In genomic region chr4:83009529-83009928, GRCh38 we compare ENCODE assay signal across 8 cellular contexts. TPM values are rescaled to one million over a fixed set of nuclear protein-coding genes. Genes with fewer than 3 reads are reported as not detected.
DNase-seq lines count a peak whose midpoint lies in the region; ATAC-seq and TF ChIP-seq lines count a peak whose summit lies in the region.

No MANE protein-coding gene starts in this region.

- no peak for DNase-seq in SK-N-SH
- no peak for DNase-seq in activated B cell treated with CpG ODN at 0.5 μM for 24 hours
- DNase-seq in right cardiac atrium: no peak
- no peak for DNase-seq in NCI-H2171 (lab: John Stamatoyannopoulos, UW)
- no peak for DNase-seq in NCI-H146 treated with DMSO at 0.1 percent for 48 hours (lab: John Stamatoyannopoulos, UW; ENCODE audit: unreplicated experiment)
- DNase-seq in activated CD8-positive, alpha-beta memory T cell treated with anti-CD3 and anti-CD28 coated beads, Interleukin-2, amount 50 U/mL, for 4 hours: no peak

- H3K27me3 ChIP-seq in SK-N-SH (ENCODE audit: insufficient read depth): no peaks in the 10 kb centered on the region
- H3K27me3 ChIP-seq in right cardiac atrium (ENCODE audit: control insufficient read depth, insufficient read depth): no peaks in the 10 kb centered on the region

- peak overlapping the region; percentile 93 for H3K27ac Mint-ChIP-seq in activated B cell treated with CpG ODN at 0.5 μM for 24 hours
- H3K27ac Mint-ChIP-seq in stimulated activated memory B cell treated with anti-CD40 and anti-IgM and Interleukin-4, amounts not matched to agents 10 μg/mL and 1 μg/mL and 100 μg/mL, for 72 hours: peak overlapping the region; percentile 100

- H3K4me2 ChIP-seq in SK-N-SH: peak overlapping the region; percentile 98

- TF ChIP-seq EP300 in SK-N-SH (IDR thresholded peaks at IDR 0.05; ENCODE audit: borderline replicate concordance in 1 of 2, low read depth in 1 of 2, low read length in 1 of 2): no peak

- TF ChIP-seq CTCF in SK-N-SH (IDR thresholded peaks at IDR 0.05) (no peak), activated B cell treated with CpG ODN at 0.5 μM for 24 hours (IDR thresholded peaks at IDR 0.05) (no peak)

- POLR2A ChIA-PET in SK-N-SH (lab: Yijun Ruan, JAX) (interaction anchor here (3.9 kb wide), 1 partner anchor 26 kb away, joined by 34 read pairs; the partner anchor contains the start of gene COPS4), activated B cell treated with CpG ODN at 0.5 μM for 24 hours (lab: Charles Lee) (interaction anchor here (4.4 kb wide), 1 partner anchor 25 kb away, joined by 63 read pairs; the partner anchor contains the start of gene COPS4)

- H3K4me1 ChIP-seq in SK-N-SH (ENCODE audit: control insufficient read depth in 1 of 2, insufficient read depth in 2 of 2, low read depth in 1 of 2, low read length in 1 of 2) (peaks cover 4 to 12% of the 10 kb centered on the region in 2 experiments; a peak in 2 of 4 replicates), right cardiac atrium (ENCODE audit: control insufficient read depth, insufficient read depth, low read length) (no peaks in the 10 kb centered on the region)

- no peak for TF ChIP-seq RAD21 in SK-N-SH (IDR thresholded peaks at IDR 0.05; ENCODE audit: low read length)

- H3K79me2 ChIP-seq in SK-N-SH (ENCODE audit: insufficient read depth): peaks cover 79% of the 10 kb centered on the region

- no peaks in the 10 kb centered on the region for H3K36me3 ChIP-seq in SK-N-SH (replicated peaks in 1 of 2; ENCODE audit: control insufficient read depth in 1 of 2, insufficient read depth in 2 of 2, low read length in 1 of 2)

- no peaks in the 10 kb centered on the region for H3K27me3 Mint-ChIP-seq in activated B cell treated with CpG ODN at 0.5 μM for 24 hours
- H3K27me3 Mint-ChIP-seq in stimulated activated memory B cell treated with anti-CD40 and anti-IgM and Interleukin-4, amounts not matched to agents 10 μg/mL and 1 μg/mL and 100 μg/mL, for 72 hours: no peaks in the 10 kb centered on the region

- H3K36me3 Mint-ChIP-seq in activated B cell treated with CpG ODN at 0.5 μM for 24 hours (ENCODE audit: low read depth): peaks cover 8% of the 10 kb centered on the region
- no peaks in the 10 kb centered on the region for H3K36me3 Mint-ChIP-seq in stimulated activated memory B cell treated with anti-CD40 and anti-IgM and Interleukin-4, amounts not matched to agents 10 μg/mL and 1 μg/mL and 100 μg/mL, for 72 hours

- H3K4me3 ChIP-seq in SK-N-SH (ENCODE audit: low read depth in 2 of 2, low read length in 1 of 2) (peak overlapping the region; percentile 88 to 95), right cardiac atrium (ENCODE audit: low read length) (peak overlapping the region; percentile 79)

- CTCF ChIA-PET in SK-N-SH (lab: Yijun Ruan, JAX): interaction anchor here (1.3 kb wide), 1 partner anchor 37 kb away, joined by 3 read pairs; no protein-coding TSS in a partner anchor
- CTCF ChIA-PET in activated B cell treated with CpG ODN at 0.5 μM for 24 hours (lab: Charles Lee): interaction anchor here (1.1 kb wide), 1 partner anchor 275 kb away, joined by 3 read pairs; the partner anchor contains the start of gene COQ2

- no peaks in the 10 kb centered on the region for H4K20me1 ChIP-seq in SK-N-SH (ENCODE audit: insufficient read depth)

- peaks cover 49% of the 10 kb centered on the region for H3K4me1 Mint-ChIP-seq in activated B cell treated with CpG ODN at 0.5 μM for 24 hours
- peaks cover 52% of the 10 kb centered on the region for H3K4me1 Mint-ChIP-seq in stimulated activated memory B cell treated with anti-CD40 and anti-IgM and Interleukin-4, amounts not matched to agents 10 μg/mL and 1 μg/mL and 100 μg/mL, for 72 hours

- peak overlapping the region; percentile 82 to 85 for H3K27ac ChIP-seq in SK-N-SH (ENCODE audit: low read depth in 2 of 2, low read length in 1 of 2)
- H3K27ac ChIP-seq in right cardiac atrium (ENCODE audit: low read length): no peak overlapping the region

- no peaks in the 10 kb centered on the region for H3K9me3 Mint-ChIP-seq in activated B cell treated with CpG ODN at 0.5 μM for 24 hours
- H3K9me3 Mint-ChIP-seq in stimulated activated memory B cell treated with anti-CD40 and anti-IgM and Interleukin-4, amounts not matched to agents 10 μg/mL and 1 μg/mL and 100 μg/mL, for 72 hours: no peaks in the 10 kb centered on the region

- peak overlapping the region; percentile 85 for H2AFZ ChIP-seq in SK-N-SH (ENCODE audit: low read depth)

- intact Hi-C loops in activated B cell treated with CpG ODN at 0.5 μM for 24 hours (cut with micrococcal nuclease): no loop called here
- intact Hi-C loops in right cardiac atrium (cut with DNase I): no loop called here

- no peaks in the 10 kb centered on the region for H3K9me2 ChIP-seq in SK-N-SH

- peak overlapping the region; percentile 95 for H3K4me3 Mint-ChIP-seq in activated B cell treated with CpG ODN at 0.5 μM for 24 hours
- H3K4me3 Mint-ChIP-seq in stimulated activated memory B cell treated with anti-CD40 and anti-IgM and Interleukin-4, amounts not matched to agents 10 μg/mL and 1 μg/mL and 100 μg/mL, for 72 hours: peak overlapping the region; percentile 98

- 57% methylated on average over 3 of the region's 3 CpGs for WGBS in SK-N-SH (ENCODE audit: low lambda C conversion rate)
- 70% methylated on average over 3 of the region's 3 CpGs for WGBS in right cardiac atrium

- H3K9ac ChIP-seq in SK-N-SH: peak overlapping the region; percentile 90

- peaks cover 14% of the 10 kb centered on the region for H3F3A ChIP-seq in SK-N-SH (replicated peaks; ENCODE audit: insufficient read depth)

- H3K9me3 ChIP-seq in SK-N-SH (no peaks in the 10 kb centered on the region), right cardiac atrium (ENCODE audit: control insufficient read depth, low read length) (no peaks in the 10 kb centered on the region)

- ATAC-seq in SK-N-SH treated with all-trans-retinoic acid at 6 μM for 48 hours (no peak), activated B cell treated with CpG ODN at 0.5 μM for 24 hours (ENCODE audit: low read depth) (no peak), right cardiac atrium (no peak)
- no peak for ATAC-seq in stimulated activated memory B cell treated with anti-CD40 and anti-IgM and Interleukin-4, amounts not matched to agents 10 μg/mL and 1 μg/mL and 100 μg/mL, for 72 hours

TF ChIP-seq in SK-N-SH, 30 proteins besides CTCF, POLR2A, EP300 and RAD21 (continues in another document):
- TF ChIP-seq SMC3 (IDR thresholded peaks at IDR 0.05; ENCODE audit: low read depth, low read length) (no peak), JUND (IDR thresholded peaks at IDR 0.05) (no peak), MEF2A (IDR thresholded peaks at IDR 0.05; ENCODE audit: borderline replicate concordance, low read depth) (no peak), MAX (IDR thresholded peaks at IDR 0.05; ENCODE audit: low read depth) (no peak), USF1 (IDR thresholded peaks at IDR 0.05; ENCODE audit: borderline replicate concordance, low read depth) (no peak), EZH2phosphoT487 (IDR thresholded peaks at IDR 0.05; ENCODE audit: borderline replicate concordance, low read depth) (no peak)

TF ChIP-seq in SK-N-SH treated with all-trans-retinoic acid at 6 μM for 48 hours, 23 proteins besides CTCF, POLR2A, EP300 and RAD21 (continues in another document):
- TF ChIP-seq ARNTL (CRISPR knock-in tag; IDR thresholded peaks at IDR 0.05; ENCODE audit: borderline replicate concordance, low read depth) (no peak), GLIS3 (CRISPR knock-in tag; IDR thresholded peaks at IDR 0.05) (no peak), ZFP3 (CRISPR knock-in tag; IDR thresholded peaks at IDR 0.05) (no peak), PATZ1 (CRISPR knock-in tag; IDR thresholded peaks at IDR 0.05; ENCODE audit: borderline replicate concordance) (no peak)

RNA-seq across cellular contexts. Expression of gene LIN54, which starts 1.1 kb away (rescaled TPM):
- polyA plus RNA-seq in SK-N-SH (2012; rRNA removed) (6.4 and 8.0 TPM in 2 replicates), right cardiac atrium (2.2 TPM)
- 7.4 and 7.5 TPM in 2 replicates for polyA plus RNA-seq in SK-N-SH (2012; cell fraction: cytosol; rRNA removed)
- polyA plus RNA-seq in SK-N-SH (2012; cell fraction: nucleus; rRNA removed): 2.4 and 5.7 TPM in 2 replicates
- total RNA-seq in activated B cell treated with CpG ODN at 0.5 μM for 24 hours (10.4 and 12.1 TPM in 2 replicates), right cardiac atrium (1 to 10 TPM; 7.2 to 7.7 (median 7.3) TPM)

RNA-seq across cellular contexts. Expression of gene COPS4, which starts 25.5 kb away (rescaled TPM):
- polyA plus RNA-seq in SK-N-SH (2012; rRNA removed): 32.2 and 33.9 TPM in 2 replicates
- polyA plus RNA-seq in SK-N-SH (2012; cell fraction: cytosol; rRNA removed): 39.5 and 44.6 TPM in 2 replicates
- polyA plus RNA-seq in SK-N-SH (2012; cell fraction: nucleus; rRNA removed): 14.3 and 31.8 TPM in 2 replicates
- total RNA-seq in activated B cell treated with CpG ODN at 0.5 μM for 24 hours: 32.7 and 36.7 TPM in 2 replicates
- 10 to 100 TPM; 47.3 to 54.8 (median 50.7) TPM for total RNA-seq in right cardiac atrium
- 40.3 TPM for polyA plus RNA-seq in right cardiac atrium
